Comparison of ENCODE assay signal across 11 cellular contexts in genomic region chr7:24406053-24406561, GRCh38.
DNase-seq lines count a peak whose midpoint lies in the region; ATAC-seq and TF ChIP-seq lines count a peak whose summit lies in the region.
"Had no signal": no experiment of that assay in that cellular context is flagged by ENCODE, and none has a peak within 500 bp of the region (broad histone marks: within the 10 kb centered on the region; RNA-seq: fewer than 3 reads in every experiment).

No MANE protein-coding gene starts in this region.

- peak; percentile 51 for DNase-seq in GM12865 (ENCODE audit: low read depth)
- peak; percentile 85 for DNase-seq in epithelial cell of esophagus (ENCODE audit: low read depth)
- no peak for DNase-seq in SHP77 (lab: John Stamatoyannopoulos, UW)
- DNase-seq in GM13976 (ENCODE audit: low spot score): no peak
- DNase-seq in osteocyte (ENCODE audit: extremely low spot score, unreplicated experiment): no peak
- no peak for DNase-seq in stimulated activated CD4-positive, alpha-beta T cell treated with anti-CD3 and anti-CD28 coated beads, Interleukin-4, amount 100 ng/mL, for 1 hour
- DNase-seq: foreskin fibroblast, NCI-H2081 had no signal

- H3K4me3 ChIP-seq in GM12865 (ENCODE audit: low read depth, low read length): no peak overlapping the region
- H3K4me3 ChIP-seq in epithelial cell of esophagus (ENCODE audit: low read length): no peak overlapping the region
- H3K4me3 ChIP-seq: SJSA1 had no signal

- in situ Hi-C loops in GM13976 (cut with MboI; ENCODE audit: low sequenced_read_pairs, unreplicated experiment): loop anchor here (25.0 kb wide), 2 partner anchors 256 to 681 kb away; no protein-coding TSS in a partner anchor

- H3K27ac Mint-ChIP-seq in osteocyte (ENCODE audit: unreplicated experiment): no peak overlapping the region

- peaks cover 2% of the 10 kb centered on the region for H3K4me1 Mint-ChIP-seq in osteocyte (ENCODE audit: unreplicated experiment)

- no peak for TF ChIP-seq CTCF in GM12865 (IDR thresholded peaks at IDR 0.05; ENCODE audit: insufficient read depth, low read depth, low read length, missing control alignments)
- no peak for TF ChIP-seq CTCF in epithelial cell of esophagus (IDR thresholded peaks at IDR 0.05; ENCODE audit: insufficient read depth, low read depth, low read length, missing control alignments)
- no peak for TF ChIP-seq CTCF in GM13976 (IDR thresholded peaks at IDR 0.05; ENCODE audit: borderline replicate concordance, control extremely low read depth, extremely low read depth, insufficient read depth, missing control alignments)
- no peak for TF ChIP-seq CTCF in osteocyte (IDR thresholded peaks at IDR 0.05)

- H3K9me3 Mint-ChIP-seq in osteocyte (ENCODE audit: unreplicated experiment): no peaks in the 10 kb centered on the region

- peaks cover 41% of the 10 kb centered on the region for H3K27me3 Mint-ChIP-seq in osteocyte (ENCODE audit: unreplicated experiment)

- H3K4me3 Mint-ChIP-seq in osteocyte (ENCODE audit: unreplicated experiment): no peak overlapping the region

- H3K36me3 Mint-ChIP-seq in osteocyte (ENCODE audit: unreplicated experiment): no peaks in the 10 kb centered on the region

- ATAC-seq in GM19455 (IDR thresholded peaks at IDR 0.05; ENCODE audit: unreplicated experiment) (peak; percentile 60), HG03460 (IDR thresholded peaks at IDR 0.05; ENCODE audit: unreplicated experiment) (peak; percentile 76)

Comparison
In these comparisons a context has a peak if more than half of its experiments do, and no peak if none do; other contexts are left out.
1. DNase-seq: peak in GM12865 (single experiment) and epithelial cell of esophagus (single experiment); none in SHP77 (0 of 2), GM13976 (single experiment), osteocyte (single experiment) and stimulated activated CD4-positive, alpha-beta T cell treated with anti-CD3 and anti-CD28 coated beads, Interleukin-4, amount 100 ng/mL, for 1 hour (single experiment).